ENCODE assay signal across 17 cellular contexts in genomic region chr1:27513521-27513920, GRCh38. TPM values are rescaled to one million over a fixed set of nuclear protein-coding genes. Genes with fewer than 3 reads are reported as not detected.
DNase-seq lines count a peak whose midpoint lies in the region; ATAC-seq and TF ChIP-seq lines count a peak whose summit lies in the region.
"Had no signal": no experiment of that assay in that cellular context is flagged by ENCODE, and none has a peak within 500 bp of the region (broad histone marks: within the 10 kb centered on the region; RNA-seq: fewer than 3 reads in every experiment).

No MANE protein-coding gene starts in this region.

- H4K20me1 ChIP-seq in OCI-LY7 (ENCODE audit: insufficient read depth, low read length): no peaks in the 10 kb centered on the region

- H3K27ac ChIP-seq in esophagus squamous epithelium (peak overlapping the region in 3 of 4 donors; percentile 31 to 99 (median 38)), aorta (ENCODE audit: low read depth in 1 of 2, low read length in 2 of 2) (no peak overlapping the region), OCI-LY7 (ENCODE audit: low read depth, low read length, poor library complexity, severe bottlenecking) (no peak overlapping the region)
- H3K27ac ChIP-seq in naive thymus-derived CD4-positive, alpha-beta T cell (ENCODE audit: low read depth, low read length): no peak overlapping the region
- H3K27ac ChIP-seq: body of pancreas had no signal

- H3K36me3 Mint-ChIP-seq in activated naive CD8-positive, alpha-beta T cell treated with anti-CD3 and anti-CD28 coated beads, Interleukin-2, amount 10 ng/mL, durations not matched to agents 7 days and 5 days: no peaks in the 10 kb centered on the region
- H3K36me3 Mint-ChIP-seq in activated naive CD8-positive, alpha-beta T cell treated with anti-CD3 and anti-CD28 coated beads for 36 hours: no peaks in the 10 kb centered on the region
- no peaks in the 10 kb centered on the region for H3K36me3 Mint-ChIP-seq in naive thymus-derived CD4-positive, alpha-beta T cell
- H3K36me3 Mint-ChIP-seq: natural killer cell treated with Interleukin-12 subunit alpha and Interleukin-12 subunit beta and Interleukin-15 and Interleukin-18, amount 100 ng/mL, for 72 hours had no signal

- no peaks in the 10 kb centered on the region for H3K79me2 ChIP-seq in OCI-LY7 (ENCODE audit: insufficient read depth, low read depth, low read length)

- H3K4me3 Mint-ChIP-seq in activated naive CD8-positive, alpha-beta T cell treated with anti-CD3 and anti-CD28 coated beads, Interleukin-2, amount 10 ng/mL, durations not matched to agents 7 days and 5 days: no peak overlapping the region
- H3K4me3 Mint-ChIP-seq in activated naive CD8-positive, alpha-beta T cell treated with anti-CD3 and anti-CD28 coated beads for 36 hours: no peak overlapping the region
- H3K4me3 Mint-ChIP-seq in naive thymus-derived CD4-positive, alpha-beta T cell: no peak overlapping the region
- H3K4me3 Mint-ChIP-seq: activated B cell treated with CpG ODN at 0.5 μM for 24 hours; natural killer cell treated with Interleukin-12 subunit alpha and Interleukin-12 subunit beta and Interleukin-15 and Interleukin-18, amount 100 ng/mL, for 72 hours had no signal

- POLR2A ChIA-PET in activated naive CD8-positive, alpha-beta T cell treated with anti-CD3 and anti-CD28 coated beads, Interleukin-2, amount 10 ng/mL, durations not matched to agents 7 days and 5 days (lab: Charles Lee): no interaction called here
- POLR2A ChIA-PET in naive thymus-derived CD4-positive, alpha-beta T cell (lab: Charles Lee): interaction anchor here (1.0 to 2.1 kb wide), 2 partner anchors 11 to 23 kb away, joined by 3 to 11 read pairs; partner anchors contain the start of gene WASF2
- POLR2A ChIA-PET in OCI-LY7 (lab: Charles Lee): interaction anchor here (0.7 kb wide), 1 partner anchor 10 kb away, joined by 4 read pairs; no protein-coding TSS in a partner anchor

- peaks cover 30 to 86% (median 48%) of the 10 kb centered on the region in 3 donors for H3K4me1 ChIP-seq in esophagus squamous epithelium
- peaks cover 0 to 6% of the 10 kb centered on the region in 2 donors for H3K4me1 ChIP-seq in naive thymus-derived CD4-positive, alpha-beta T cell (ENCODE audit: control insufficient read depth in 2 of 2, insufficient read depth in 2 of 2, low read length in 2 of 2)
- no peaks in the 10 kb centered on the region for H3K4me1 ChIP-seq in aorta (ENCODE audit: control insufficient read depth in 1 of 2, insufficient read depth in 2 of 2, low read length in 2 of 2)
- H3K4me1 ChIP-seq in OCI-LY7 (ENCODE audit: insufficient read depth, low read length, poor library complexity, severe bottlenecking): no peaks in the 10 kb centered on the region

- H3K9me2 ChIP-seq in OCI-LY7 (ENCODE audit: insufficient read depth, low read length): no peaks in the 10 kb centered on the region

- no peak overlapping the region for H2AFZ ChIP-seq in OCI-LY7 (ENCODE audit: low read length)

- H3K4me3 ChIP-seq in esophagus squamous epithelium (no peak overlapping the region), aorta (ENCODE audit: low read length in 2 of 2) (no peak overlapping the region), OCI-LY7 (ENCODE audit: low read depth, low read length, poor library complexity, severe bottlenecking) (no peak overlapping the region)
- no peak overlapping the region for H3K4me3 ChIP-seq in naive thymus-derived CD4-positive, alpha-beta T cell (ENCODE audit: low read length)
- H3K4me3 ChIP-seq: body of pancreas, GM12878 had no signal

- H3K4me2 ChIP-seq in OCI-LY7 (ENCODE audit: low read length): no peak overlapping the region

- peaks cover 8% of the 10 kb centered on the region for H3K4me1 Mint-ChIP-seq in activated naive CD8-positive, alpha-beta T cell treated with anti-CD3 and anti-CD28 coated beads, Interleukin-2, amount 10 ng/mL, durations not matched to agents 7 days and 5 days
- peaks cover 11% of the 10 kb centered on the region for H3K4me1 Mint-ChIP-seq in activated naive CD8-positive, alpha-beta T cell treated with anti-CD3 and anti-CD28 coated beads for 36 hours
- H3K4me1 Mint-ChIP-seq in naive thymus-derived CD4-positive, alpha-beta T cell: peaks cover 12 to 20% (median 14%) of the 10 kb centered on the region in 7 donors

- DNase-seq in activated naive CD8-positive, alpha-beta T cell treated with anti-CD3 and anti-CD28 coated beads, Interleukin-2, amount 10 ng/mL, durations not matched to agents 7 days and 5 days: no peak
- DNase-seq in activated naive CD8-positive, alpha-beta T cell treated with anti-CD3 and anti-CD28 coated beads for 36 hours: no peak
- DNase-seq in esophagus squamous epithelium (lab: John Stamatoyannopoulos, UW): no peak
- DNase-seq in naive thymus-derived CD4-positive, alpha-beta T cell: no peak
- peak in 1 of 2 donors; percentile 67 for DNase-seq in aorta
- no peak for DNase-seq in OCI-LY7 (ENCODE audit: low spot score)
- DNase-seq: activated B cell treated with CpG ODN at 0.5 μM for 24 hours, MM.1S, NCI-H2029 treated with DMSO at 0.1 percent for 48 hours, NCI-H526 treated with DMSO at 0.1 percent for 48 hours, SW 1271 had no signal

- H3K27ac Mint-ChIP-seq in activated naive CD8-positive, alpha-beta T cell treated with anti-CD3 and anti-CD28 coated beads, Interleukin-2, amount 10 ng/mL, durations not matched to agents 7 days and 5 days: peak overlapping the region; percentile 51
- H3K27ac Mint-ChIP-seq in activated naive CD8-positive, alpha-beta T cell treated with anti-CD3 and anti-CD28 coated beads for 36 hours: no peak overlapping the region
- H3K27ac Mint-ChIP-seq in naive thymus-derived CD4-positive, alpha-beta T cell: no peak overlapping the region
- H3K27ac Mint-ChIP-seq: activated B cell treated with CpG ODN at 0.5 μM for 24 hours; natural killer cell treated with Interleukin-12 subunit alpha and Interleukin-12 subunit beta and Interleukin-15 and Interleukin-18, amount 100 ng/mL, for 72 hours had no signal

- no peak for TF ChIP-seq POLR2A in esophagus squamous epithelium (IDR thresholded peaks at IDR 0.05)

- ATAC-seq in activated naive CD8-positive, alpha-beta T cell treated with anti-CD3 and anti-CD28 coated beads, Interleukin-2, amount 10 ng/mL, durations not matched to agents 7 days and 5 days (ENCODE audit: low read depth): no peak
- peak; percentile 36 for ATAC-seq in naive thymus-derived CD4-positive, alpha-beta T cell
- ATAC-seq in aorta (ENCODE audit: low FRiP score) (peak; percentile 34), GM19351 (IDR thresholded peaks at IDR 0.05; ENCODE audit: unreplicated experiment) (no peak), HG02970 (IDR thresholded peaks at IDR 0.05; ENCODE audit: low FRiP score, unreplicated experiment) (no peak)
- ATAC-seq: GM12878; HCT116; natural killer cell treated with Interleukin-12 subunit alpha and Interleukin-12 subunit beta and Interleukin-15 and Interleukin-18, amount 100 ng/mL, for 72 hours had no signal

- no peaks in the 10 kb centered on the region for H3K9me3 ChIP-seq in esophagus squamous epithelium
- no peaks in the 10 kb centered on the region for H3K9me3 ChIP-seq in naive thymus-derived CD4-positive, alpha-beta T cell (ENCODE audit: control insufficient read depth in 2 of 3, low read length in 3 of 3)
- H3K9me3 ChIP-seq in aorta (ENCODE audit: control insufficient read depth, low read length): no peaks in the 10 kb centered on the region
- no peaks in the 10 kb centered on the region for H3K9me3 ChIP-seq in OCI-LY7 (ENCODE audit: low read length)
- H3K9me3 ChIP-seq: body of pancreas had no signal

- no peaks in the 10 kb centered on the region for H3K36me3 ChIP-seq in esophagus squamous epithelium
- H3K36me3 ChIP-seq in naive thymus-derived CD4-positive, alpha-beta T cell (ENCODE audit: control insufficient read depth in 2 of 3, insufficient read depth in 3 of 3, low read length in 3 of 3): no peaks in the 10 kb centered on the region
- no peaks in the 10 kb centered on the region for H3K36me3 ChIP-seq in aorta (ENCODE audit: control insufficient read depth in 1 of 2, insufficient read depth in 2 of 2, low read length in 1 of 2)
- H3K36me3 ChIP-seq in OCI-LY7 (ENCODE audit: insufficient read depth, low read length): no peaks in the 10 kb centered on the region

- H3K27me3 ChIP-seq in esophagus squamous epithelium (no peaks in the 10 kb centered on the region), aorta (ENCODE audit: control insufficient read depth in 1 of 2, insufficient read depth in 2 of 2, low read length in 1 of 2) (no peaks in the 10 kb centered on the region)
- H3K27me3 ChIP-seq in naive thymus-derived CD4-positive, alpha-beta T cell (ENCODE audit: control insufficient read depth in 2 of 2, insufficient read depth in 2 of 2, low read length in 2 of 2): no peaks in the 10 kb centered on the region
- H3K27me3 ChIP-seq: body of pancreas had no signal

- no TSS peak for BruUV-seq in OCI-LY7 (replicated peaks; lab: Mats Ljungman, UMichigan)

- TF ChIP-seq CTCF in esophagus squamous epithelium (IDR thresholded peaks at IDR 0.05) (no peak), OCI-LY7 (conservative IDR thresholded peaks at IDR 0.05; ENCODE audit: low read length) (no peak)

- H3K27me3 Mint-ChIP-seq in activated naive CD8-positive, alpha-beta T cell treated with anti-CD3 and anti-CD28 coated beads, Interleukin-2, amount 10 ng/mL, durations not matched to agents 7 days and 5 days: no peaks in the 10 kb centered on the region
- no peaks in the 10 kb centered on the region for H3K27me3 Mint-ChIP-seq in activated naive CD8-positive, alpha-beta T cell treated with anti-CD3 and anti-CD28 coated beads for 36 hours
- H3K27me3 Mint-ChIP-seq in naive thymus-derived CD4-positive, alpha-beta T cell: no peaks in the 10 kb centered on the region
- H3K27me3 Mint-ChIP-seq: activated B cell treated with CpG ODN at 0.5 μM for 24 hours had no signal

- no peaks in the 10 kb centered on the region for H3K9me3 Mint-ChIP-seq in activated naive CD8-positive, alpha-beta T cell treated with anti-CD3 and anti-CD28 coated beads, Interleukin-2, amount 10 ng/mL, durations not matched to agents 7 days and 5 days
- no peaks in the 10 kb centered on the region for H3K9me3 Mint-ChIP-seq in activated naive CD8-positive, alpha-beta T cell treated with anti-CD3 and anti-CD28 coated beads for 36 hours
- H3K9me3 Mint-ChIP-seq in naive thymus-derived CD4-positive, alpha-beta T cell: no peaks in the 10 kb centered on the region
- H3K9me3 Mint-ChIP-seq: activated B cell treated with CpG ODN at 0.5 μM for 24 hours; natural killer cell treated with Interleukin-12 subunit alpha and Interleukin-12 subunit beta and Interleukin-15 and Interleukin-18, amount 100 ng/mL, for 72 hours had no signal

- CTCF ChIA-PET in naive thymus-derived CD4-positive, alpha-beta T cell (lab: Charles Lee): interaction anchor here (0.6 kb wide), 1 partner anchor 468 kb away, joined by 3 read pairs; no protein-coding TSS in a partner anchor
- CTCF ChIA-PET in OCI-LY7 (lab: Charles Lee; ENCODE audit: unreplicated experiment): no interaction called here

- intact Hi-C loops in esophagus squamous epithelium (cut with DNase I) (no loop called here), aorta (cut with DNase I) (no loop called here), OCI-LY7 (cut with micrococcal nuclease; ENCODE audit: unreplicated experiment) (no loop called here)
- intact Hi-C loops in naive thymus-derived CD4-positive, alpha-beta T cell (cut with micrococcal nuclease): no loop called here

- WGBS in esophagus squamous epithelium, 2 donors: 48 to 63% methylated on average over 3 to 5 of the region's 5 CpGs
- WGBS in aorta, 2 donors: 78 to 79% methylated on average over 5 of the region's 5 CpGs

RNA-seq across cellular contexts. Expression of gene WASF2, which starts 23.6 kb away (rescaled TPM):
- total RNA-seq in activated naive CD8-positive, alpha-beta T cell treated with anti-CD3 and anti-CD28 coated beads, Interleukin-2, amount 10 ng/mL, durations not matched to agents 7 days and 5 days: 100 to 1,000 TPM; 139 to 148 TPM
- 100 to 1,000 TPM; 103 TPM for total RNA-seq in activated naive CD8-positive, alpha-beta T cell treated with anti-CD3 and anti-CD28 coated beads for 36 hours
- total RNA-seq in esophagus squamous epithelium: 10 to 100 TPM; 53.7 to 92.8 (median 79.8) TPM
- total RNA-seq in naive thymus-derived CD4-positive, alpha-beta T cell: 100 to 1,000 TPM; 136 to 177 (median 145) TPM
- 10 to 100 TPM; 78.4 to 85.0 TPM for polyA plus RNA-seq in naive thymus-derived CD4-positive, alpha-beta T cell
- total RNA-seq in aorta: 100 to 1,000 TPM; 155 to 164 TPM
- polyA plus RNA-seq in aorta: 10 to 100 TPM; 27.2 to 47.4 TPM
- 25.1 and 26.9 TPM in 2 replicates for total RNA-seq in OCI-LY7 (2014; rRNA removed; shearing (Covaris generic))
- total RNA-seq in OCI-LY7 (2022): 106 and 110 TPM in 2 replicates

Comparison
In these comparisons a context has a peak if more than half of its experiments do, and no peak if none do; other contexts are left out.
1. ATAC-seq: peak in naive thymus-derived CD4-positive, alpha-beta T cell (single experiment) and aorta (single experiment); none in activated naive CD8-positive, alpha-beta T cell treated with anti-CD3 and anti-CD28 coated beads, Interleukin-2, amount 10 ng/mL, durations not matched to agents 7 days and 5 days (single experiment), GM19351 (single experiment) and HG02970 (single experiment).
2. H3K27ac ChIP-seq: peak in esophagus squamous epithelium (3 of 4); none in naive thymus-derived CD4-positive, alpha-beta T cell (single experiment), aorta (0 of 2) and OCI-LY7 (single experiment).